In the genomic region with DNA sequence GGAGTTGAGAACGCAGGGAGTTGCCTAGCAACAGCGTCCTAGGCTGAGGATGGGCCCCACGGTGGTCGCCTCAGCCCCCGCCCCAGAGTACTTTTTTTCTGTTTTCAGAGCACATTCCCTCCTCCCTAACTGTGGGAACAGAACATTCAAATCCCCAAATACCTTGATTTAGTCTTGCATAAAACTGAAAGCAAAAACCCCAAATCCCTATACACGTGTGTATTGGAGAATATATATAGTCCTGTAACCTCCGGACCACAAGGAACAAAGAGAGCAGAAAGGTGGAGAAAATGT, we compare ENCODE assay signal across 8 cellular contexts. TPM values are rescaled to one million over a fixed set of nuclear protein-coding genes. Genes with fewer than 3 reads are reported as not detected.
A peak's percentile ranks its signal among the peaks of the same experiment; 100 is the strongest.
DNase-seq lines count a peak whose midpoint lies in the region; ATAC-seq and TF ChIP-seq lines count a peak whose summit lies in the region.

No MANE protein-coding gene starts in this region.

- no peaks in the 10 kb centered on the region for H3K27me3 Mint-ChIP-seq in CD14-positive monocyte (ENCODE audit: low read depth in 3 of 3)
- no peaks in the 10 kb centered on the region for H3K27me3 Mint-ChIP-seq in neural crest cell (ENCODE audit: low read depth)

- no peak for TF ChIP-seq CTCF in CD14-positive monocyte (IDR thresholded peaks at IDR 0.05)
- no peak for TF ChIP-seq CTCF in neural crest cell (conservative IDR thresholded peaks at IDR 0.05)

- peaks cover 4 to 6% of the 10 kb centered on the region in 2 donors for H3K36me3 Mint-ChIP-seq in CD14-positive monocyte
- H3K36me3 Mint-ChIP-seq in neural crest cell (ENCODE audit: low read depth) = no peaks in the 10 kb centered on the region

- peak overlapping the region; percentile 99 for H3K27ac ChIP-seq in duodenal mucosa (ENCODE audit: low read depth, low read length)

- H3K9me3 Mint-ChIP-seq in CD14-positive monocyte (peaks cover 0 to 8% (median 1%) of the 10 kb centered on the region in 7 donors), neural crest cell (no peaks in the 10 kb centered on the region)

- no peak for DNase-seq in CD14-positive monocyte (ENCODE audit: low spot score)
- DNase-seq in MG63 = no peak
- DNase-seq in neural crest cell (ENCODE audit: low read depth, low spot score) = no peak
- DNase-seq in OCI-M1 (lab: John Stamatoyannopoulos, UW) = no peak
- DNase-seq in left lobe of liver (ENCODE audit: low spot score) = no peak
- no peak for DNase-seq in SW480 (ENCODE audit: low spot score)
- no peak for DNase-seq in NCI-H2171 (lab: John Stamatoyannopoulos, UW)

- intact Hi-C loops in CD14-positive monocyte (cut with micrococcal nuclease) = loop anchor here in 1 of 2 donors (10.0 kb wide), 1 partner anchor 295 kb away; a partner anchor contains a TSS

- H3K4me3 Mint-ChIP-seq in CD14-positive monocyte (peak overlapping the region; percentile 85 to 87), neural crest cell (peak overlapping the region; percentile 92)

- H3K36me3 ChIP-seq in MG63 = peaks cover 6% of the 10 kb centered on the region; the same call in 1 of the 2 replicates
- no peaks in the 10 kb centered on the region for H3K36me3 ChIP-seq in duodenal mucosa (ENCODE audit: control insufficient read depth in 1 of 2, insufficient read depth in 2 of 2, low read length in 2 of 2)

- H3K4me1 Mint-ChIP-seq in CD14-positive monocyte = peaks cover 41% of the 10 kb centered on the region
- H3K4me1 Mint-ChIP-seq in neural crest cell = peaks cover 40% of the 10 kb centered on the region

- H3K9me3 ChIP-seq in MG63 = no peaks in the 10 kb centered on the region
- H3K9me3 ChIP-seq in duodenal mucosa (ENCODE audit: control insufficient read depth in 1 of 2, low read length in 2 of 2) = no peaks in the 10 kb centered on the region

- ATAC-seq in left lobe of liver = no peak

- H3K9ac ChIP-seq in duodenal mucosa (ENCODE audit: low read depth in 1 of 2, low read length in 2 of 2) = peak overlapping the region in 1 of 2 donors; percentile 61

- H3K27ac Mint-ChIP-seq in CD14-positive monocyte = peak overlapping the region in 6 of 7 donors; percentile 63 to 85 (median 75)
- H3K27ac Mint-ChIP-seq in neural crest cell (ENCODE audit: unreplicated experiment) = peak overlapping the region; percentile 90

- peaks cover 28 to 40% of the 10 kb centered on the region in 2 donors for H3K4me1 ChIP-seq in duodenal mucosa (ENCODE audit: control insufficient read depth in 1 of 2, insufficient read depth in 2 of 2, low read length in 2 of 2)

- H3K4me3 ChIP-seq in MG63 = peak overlapping the region; percentile 96
- H3K4me3 ChIP-seq in duodenal mucosa (ENCODE audit: low read depth in 1 of 2, low read length in 2 of 2) = peak overlapping the region; percentile 80 to 90

- H3K27me3 ChIP-seq in MG63 = no peaks in the 10 kb centered on the region
- no peaks in the 10 kb centered on the region for H3K27me3 ChIP-seq in duodenal mucosa (ENCODE audit: control insufficient read depth in 1 of 2, insufficient read depth in 2 of 2, low read length in 2 of 2)

RNA-seq across cellular contexts. Expression of a gene that starts 0.3 kb away (rescaled TPM):
- polyA plus RNA-seq in CD14-positive monocyte = 1 to 10 TPM; 4.5 to 6.0 TPM
- 9.2 and 24.9 TPM in 2 replicates for total RNA-seq in MG63 (2014; rRNA removed; shearing (Covaris generic); ENCODE audit: low replicate concordance)
- 65.6 and 69.5 TPM in 2 replicates for total RNA-seq in neural crest cell
- 8.2 TPM for total RNA-seq in left lobe of liver

RNA-seq across cellular contexts. Expression of a gene that starts 28.1 kb away (rescaled TPM):
- 10 to 100 TPM; 14.4 to 26.1 TPM for polyA plus RNA-seq in CD14-positive monocyte
- total RNA-seq in MG63 (2014; rRNA removed; shearing (Covaris generic); ENCODE audit: low replicate concordance) = not detected in 2 replicates
- 4.2 and 4.8 TPM in 2 replicates for total RNA-seq in neural crest cell
- 6.6 TPM for total RNA-seq in left lobe of liver
